Comparison of ENCODE assay signal across 8 cellular contexts in the genomic region with DNA sequence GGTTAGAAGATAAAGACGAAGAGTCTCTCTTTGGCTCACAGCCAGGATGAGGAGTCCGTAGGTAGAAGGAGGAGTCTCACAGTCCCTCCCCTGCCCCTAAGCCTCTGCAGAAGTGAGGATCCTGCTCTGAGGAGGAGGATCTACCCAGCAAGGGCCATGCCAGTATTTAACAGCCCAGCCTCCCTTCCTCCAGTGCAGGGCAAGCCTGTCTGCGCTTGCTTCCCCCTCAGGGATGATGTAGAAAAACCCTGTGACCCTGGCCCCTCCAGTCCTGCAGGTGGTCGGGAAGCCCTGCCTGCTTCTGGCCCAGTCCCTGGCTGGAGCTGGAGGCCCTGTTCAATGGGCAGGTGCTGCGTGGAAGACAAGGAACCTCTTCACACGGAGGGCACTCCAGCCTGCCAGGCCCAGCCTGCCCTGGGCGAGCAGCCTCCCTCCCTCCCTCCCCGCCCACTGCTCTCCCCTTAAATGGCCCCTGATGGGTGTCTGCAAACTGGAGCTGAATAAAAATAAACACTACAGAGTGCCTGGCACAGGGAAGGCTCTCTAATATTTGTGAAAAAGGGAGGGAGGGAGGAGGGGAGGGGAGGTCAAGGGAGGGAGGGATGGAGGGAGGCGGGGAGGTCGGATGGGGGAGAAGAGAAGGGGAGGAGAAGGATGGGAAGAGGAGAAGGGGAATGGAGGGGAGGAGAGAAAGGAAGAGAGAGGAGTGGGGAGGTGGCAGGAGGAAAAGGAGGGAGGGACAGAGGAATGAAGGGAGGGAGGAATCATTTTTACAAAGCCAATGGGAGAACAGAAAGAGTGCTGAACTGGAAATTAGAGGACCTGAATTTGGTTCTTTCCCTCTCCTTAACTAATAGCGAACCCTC.
DNase-seq lines count a peak whose midpoint lies in the region; ATAC-seq and TF ChIP-seq lines count a peak whose summit lies in the region.

No MANE protein-coding gene starts in this region.

- H3K36me3 ChIP-seq in MG63 = no peaks in the 10 kb centered on the region
- H3K36me3 ChIP-seq in Peyer's patch = no peaks in the 10 kb centered on the region
- no peaks in the 10 kb centered on the region for H3K36me3 ChIP-seq in heart right ventricle
- H3K36me3 ChIP-seq in stomach = no peaks in the 10 kb centered on the region

- peak; percentile 38 to 83 (median 74) for ATAC-seq in heart right ventricle
- no peak for ATAC-seq in HG03521 (IDR thresholded peaks at IDR 0.05; ENCODE audit: unreplicated experiment)
- ATAC-seq in HG02588 (IDR thresholded peaks at IDR 0.05; ENCODE audit: unreplicated experiment) = no peak

- H3K4me3 Mint-ChIP-seq in activated CD4-positive, alpha-beta T cell treated with anti-CD3 and anti-CD28 coated beads, Interleukin-2, amount 10 ng/mL, durations not matched to agents 7 days and 5 days = no peak overlapping the region

- no peak overlapping the region for H3K27ac Mint-ChIP-seq in activated CD4-positive, alpha-beta T cell treated with anti-CD3 and anti-CD28 coated beads, Interleukin-2, amount 10 ng/mL, durations not matched to agents 7 days and 5 days

- peaks cover 25% of the 10 kb centered on the region for H3K9me3 ChIP-seq in MG63
- no peaks in the 10 kb centered on the region for H3K9me3 ChIP-seq in Peyer's patch
- H3K9me3 ChIP-seq in heart right ventricle = peaks cover 0 to 25% (median 0%) of the 10 kb centered on the region in 11 donors
- H3K9me3 ChIP-seq in stomach = peaks cover 0 to 11% (median 9%) of the 10 kb centered on the region in 4 donors

- H3K4me3 ChIP-seq in MG63 (no peak overlapping the region), Peyer's patch (no peak overlapping the region), heart right ventricle (peak overlapping the region in 5 of 10 donors; percentile 19 to 29 (median 21)), stomach (peak overlapping the region in 2 of 4 donors; percentile 11 to 23)

- H3K27ac ChIP-seq in Peyer's patch (peak overlapping the region in 3 of 4 donors; percentile 25 to 75 (median 49)), heart right ventricle (peak overlapping the region; percentile 75 to 96 (median 86)), stomach (peak overlapping the region; percentile 32 to 82 (median 74))

- H3K4me1 ChIP-seq in Peyer's patch (peaks cover 0 to 16% (median 0%) of the 10 kb centered on the region in 4 donors), heart right ventricle (peaks cover 27 to 59% (median 47%) of the 10 kb centered on the region in 9 donors), stomach (peaks cover 25 to 50% (median 37%) of the 10 kb centered on the region in 4 donors)

- TF ChIP-seq EP300 in stomach (IDR thresholded peaks at IDR 0.05) = no peak

- H3K27me3 ChIP-seq in MG63 (no peaks in the 10 kb centered on the region; the same call in 1 of the 2 replicates), Peyer's patch (no peaks in the 10 kb centered on the region), heart right ventricle (peaks cover 0 to 9% (median 0%) of the 10 kb centered on the region in 7 donors), stomach (no peaks in the 10 kb centered on the region)

- peaks cover 4% of the 10 kb centered on the region for H3K36me3 Mint-ChIP-seq in activated CD4-positive, alpha-beta T cell treated with anti-CD3 and anti-CD28 coated beads, Interleukin-2, amount 10 ng/mL, durations not matched to agents 7 days and 5 days (ENCODE audit: low read depth)

- TF ChIP-seq POLR2A in Peyer's patch (IDR thresholded peaks at IDR 0.05) (no peak), stomach (IDR thresholded peaks at IDR 0.05) (no peak)

- WGBS in heart right ventricle, 2 donors = 25 to 30% methylated on average over 11 of the region's 11 CpGs
- WGBS in stomach, 5 donors = 13 to 27% (median 18%) methylated on average over 8 to 11 of the region's 11 CpGs

- DNase-seq in MG63 (peak; percentile 55), Peyer's patch (peak in 1 of 3 donors; percentile 30), heart right ventricle (peak; percentile 71 to 78), stomach (peak; percentile 40), SIG-M5 treated with dmso at 0.1 percent for 504 hours (lab: John Stamatoyannopoulos, UW; ENCODE audit: unreplicated experiment) (no peak)
- no peak for DNase-seq in activated CD4-positive, alpha-beta T cell treated with anti-CD3 and anti-CD28 coated beads, Interleukin-2, amount 10 ng/mL, durations not matched to agents 7 days and 5 days

- peaks cover 18% of the 10 kb centered on the region for H3K9me3 Mint-ChIP-seq in activated CD4-positive, alpha-beta T cell treated with anti-CD3 and anti-CD28 coated beads, Interleukin-2, amount 10 ng/mL, durations not matched to agents 7 days and 5 days

- TF ChIP-seq CTCF in Peyer's patch (IDR thresholded peaks at IDR 0.05) = no peak
- no peak for TF ChIP-seq CTCF in heart right ventricle (IDR thresholded peaks at IDR 0.05)
- TF ChIP-seq CTCF in stomach (IDR thresholded peaks at IDR 0.05) = no peak

- CTCF ChIA-PET in activated CD4-positive, alpha-beta T cell treated with anti-CD3 and anti-CD28 coated beads, Interleukin-2, amount 10 ng/mL, durations not matched to agents 7 days and 5 days (lab: Charles Lee) = no interaction called here

- intact Hi-C loops in heart right ventricle (cut with DNase I) (loop anchor here in 5 of 10 donors (2.0 to 10.0 kb wide), 9 partner anchors 58 to 222 kb away; a partner anchor contains a TSS), stomach (cut with DNase I; ENCODE audit: low total_unique reads) (no loop called here)

- H3K4me1 Mint-ChIP-seq in activated CD4-positive, alpha-beta T cell treated with anti-CD3 and anti-CD28 coated beads, Interleukin-2, amount 10 ng/mL, durations not matched to agents 7 days and 5 days = no peaks in the 10 kb centered on the region

- POLR2A ChIA-PET in activated CD4-positive, alpha-beta T cell treated with anti-CD3 and anti-CD28 coated beads, Interleukin-2, amount 10 ng/mL, durations not matched to agents 7 days and 5 days (lab: Charles Lee) = no interaction called here

- peaks cover 28% of the 10 kb centered on the region for H3K27me3 Mint-ChIP-seq in activated CD4-positive, alpha-beta T cell treated with anti-CD3 and anti-CD28 coated beads, Interleukin-2, amount 10 ng/mL, durations not matched to agents 7 days and 5 days

Comparison
In these comparisons a context has a peak if more than half of its experiments do, and no peak if none do; other contexts are left out.
1. DNase-seq: peak in MG63 (single experiment), heart right ventricle (2 of 2) and stomach (single experiment); none in SIG-M5 treated with dmso at 0.1 percent for 504 hours (single experiment) and activated CD4-positive, alpha-beta T cell treated with anti-CD3 and anti-CD28 coated beads, Interleukin-2, amount 10 ng/mL, durations not matched to agents 7 days and 5 days (single experiment).
2. ATAC-seq: peak in heart right ventricle (8 of 8); none in HG03521 (single experiment) and HG02588 (single experiment).
3. Peak in every context shown above with its lines, with median percentiles within 50 percentile points of each other: H3K27ac ChIP-seq.